Comparison of ENCODE assay signal across 23 cellular contexts in the genomic region with DNA sequence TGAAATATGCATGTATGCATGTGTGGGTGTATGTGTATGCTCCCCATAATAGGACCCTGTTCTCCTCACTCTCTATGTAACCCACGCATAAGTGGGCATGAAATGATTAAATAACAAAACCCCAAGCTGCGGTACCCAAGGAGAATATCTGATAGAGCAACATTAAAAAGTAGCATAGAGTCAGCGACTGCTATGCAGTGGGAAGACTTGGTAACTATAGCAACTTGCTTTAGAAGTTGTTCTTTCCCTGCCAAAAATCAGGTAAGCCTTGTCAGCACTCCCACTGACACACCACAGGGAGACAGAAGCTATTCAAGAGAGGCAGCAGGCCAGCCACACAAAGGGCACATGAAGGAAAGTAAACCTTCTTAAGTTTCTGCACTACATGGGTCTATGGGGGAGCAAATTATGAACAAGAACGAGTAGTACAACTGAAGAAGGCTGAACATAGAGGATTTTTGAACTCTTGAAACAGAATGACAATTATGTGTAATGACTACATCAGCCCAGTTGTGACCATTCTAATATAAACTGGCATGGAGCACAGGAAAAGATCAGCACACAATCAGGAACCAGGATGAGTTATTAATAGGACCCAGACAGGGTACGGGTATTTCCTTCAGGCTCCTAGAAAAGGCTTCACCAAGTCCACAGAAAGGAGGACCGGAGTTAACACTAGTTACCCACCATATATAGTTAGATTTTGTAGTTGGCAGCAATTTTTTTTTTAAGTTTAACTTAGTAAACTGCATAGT.
DNase-seq lines count a peak whose midpoint lies in the region; ATAC-seq and TF ChIP-seq lines count a peak whose summit lies in the region.
"Had no signal": no experiment of that assay in that cellular context is flagged by ENCODE, and none has a peak within 500 bp of the region (broad histone marks: within the 10 kb centered on the region; RNA-seq: fewer than 3 reads in every experiment).

No MANE protein-coding gene starts in this region.

- POLR2A ChIA-PET in MCF 10A (lab: Yijun Ruan, JAX): interaction anchor here (0.6 to 1.2 kb wide), 3 partner anchors 13 to 31 kb away, joined by 3 read pairs; no protein-coding TSS in a partner anchor

- no peaks in the 10 kb centered on the region for H3K27me3 Mint-ChIP-seq in MCF 10A (ENCODE audit: insufficient read depth, unreplicated experiment)

- TF ChIP-seq CTCF in mammary epithelial cell (conservative IDR thresholded peaks at IDR 0.05 in 1 of 2, IDR thresholded peaks at IDR 0.05 in 1 of 2; ENCODE audit: extremely low read depth in 1 of 2, insufficient read depth in 1 of 2, low read depth in 1 of 2, low read length in 2 of 2): no peak
- TF ChIP-seq CTCF in MCF 10A (IDR thresholded peaks at IDR 0.05; ENCODE audit: unreplicated experiment): no peak
- no peak for TF ChIP-seq CTCF in astrocyte of the spinal cord (IDR thresholded peaks at IDR 0.05; ENCODE audit: low read depth, low read length)
- no peak for TF ChIP-seq CTCF in lower lobe of right lung (IDR thresholded peaks at IDR 0.05)

- no peak overlapping the region for H3K27ac ChIP-seq in mammary epithelial cell (ENCODE audit: insufficient read depth, low read depth, low read length)
- no peak overlapping the region for H3K27ac ChIP-seq in lower lobe of right lung
- H3K27ac ChIP-seq: SJCRH30, thyroid gland had no signal

- 22% methylated on average over 6 of the region's 6 CpGs for WGBS in mammary epithelial cell (ENCODE audit: low coverage, missing lambda C conversion rate)

- no peaks in the 10 kb centered on the region for H4K20me1 ChIP-seq in mammary epithelial cell (ENCODE audit: insufficient read depth, low read length)

- H3K4me2 ChIP-seq in mammary epithelial cell (ENCODE audit: insufficient read depth, low read depth, low read length): no peak overlapping the region

- no peaks in the 10 kb centered on the region for H3K36me3 ChIP-seq in mammary epithelial cell (ENCODE audit: insufficient read depth, low read length)
- H3K36me3 ChIP-seq in lower lobe of right lung: no peaks in the 10 kb centered on the region
- H3K36me3 ChIP-seq: SJCRH30, thyroid gland had no signal

- H3K27me3 ChIP-seq in mammary epithelial cell (ENCODE audit: insufficient read depth, low read length): no peaks in the 10 kb centered on the region
- peaks cover 3% of the 10 kb centered on the region for H3K27me3 ChIP-seq in lower lobe of right lung (ENCODE audit: low read depth)
- H3K27me3 ChIP-seq: dorsolateral prefrontal cortex, SJCRH30, thyroid gland had no signal

- peak; percentile 44 to 89 for ATAC-seq in left cardiac atrium
- no peak for ATAC-seq in lower lobe of right lung
- no peak for ATAC-seq in GM21825 (IDR thresholded peaks at IDR 0.05; ENCODE audit: unreplicated experiment)
- ATAC-seq: left lobe of liver had no signal

- H3K4me3 ChIP-seq in mammary epithelial cell (replicated peaks in 1 of 3; ENCODE audit: insufficient read depth in 1 of 3, low read depth in 2 of 3, low read length in 3 of 3) (no peak overlapping the region), astrocyte of the spinal cord (ENCODE audit: low read depth, low read length) (no peak overlapping the region), lower lobe of right lung (no peak overlapping the region)
- H3K4me3 ChIP-seq: dorsolateral prefrontal cortex, SJCRH30, thyroid gland had no signal

- DNase-seq in mammary epithelial cell (peak; percentile 15), MCF 10A (ENCODE audit: unreplicated experiment) (no peak), astrocyte of the spinal cord (ENCODE audit: low read depth, low spot score) (peak; percentile 9), left cardiac atrium (no peak), pons (ENCODE audit: low spot score) (peak; percentile 26), lower lobe of right lung (no peak)
- no peak for DNase-seq in activated T-cell treated with anti-CD3 and anti-CD28 coated beads, Interleukin-2, amount 50 U/mL, for 1 hour
- DNase-seq: activated CD4-positive, CD25-positive, alpha-beta regulatory T cell treated with anti-CD3 and anti-CD28 coated beads, Interleukin-2, amount 50 U/mL, for 72 hours; activated naive CD4-positive, alpha-beta T cell; activated T-cell treated with anti-CD3 and anti-CD28 coated beads, Interleukin-2, amount 50 U/mL, for 48 hours; amniotic stem cell; C1 segment of cervical spinal cord; NCI-H2029 treated with DMSO at 0.1 percent for 48 hours; NCI-H446 treated with DMSO at 0.1 percent for 48 hours; nephron progenitor cell; SJCRH30; thyroid gland had no signal

- intact Hi-C loops in mammary epithelial cell (cut with micrococcal nuclease) (no loop called here), MCF 10A (cut with micrococcal nuclease) (no loop called here), left cardiac atrium (cut with DNase I) (no loop called here), lower lobe of right lung (cut with DNase I) (no loop called here)

- H3K36me3 Mint-ChIP-seq in MCF 10A (ENCODE audit: insufficient read depth, unreplicated experiment): no peaks in the 10 kb centered on the region

- no peaks in the 10 kb centered on the region for H3K9me3 Mint-ChIP-seq in MCF 10A (ENCODE audit: unreplicated experiment)
- H3K9me3 Mint-ChIP-seq: central memory CD8-positive, alpha-beta T cell; nephron progenitor cell; stimulated activated naive CD8-positive, alpha-beta T cell treated with anti-CD3 and anti-CD28 coated beads, Interleukin-15, Interleukin-2, amounts not matched to agents 100 ng/mL and 50 ng/mL, for 24 hours had no signal

- H3K27ac Mint-ChIP-seq in MCF 10A (ENCODE audit: low read depth, unreplicated experiment): no peak overlapping the region
- H3K27ac Mint-ChIP-seq: nephron progenitor cell; progenitor cell of endocrine pancreas; stimulated activated naive CD8-positive, alpha-beta T cell treated with anti-CD3 and anti-CD28 coated beads, Interleukin-15, Interleukin-2, amounts not matched to agents 100 ng/mL and 50 ng/mL, for 24 hours had no signal

- dilution Hi-C loops in mammary epithelial cell (cut with HindIII; ENCODE audit: low sequenced_read_pairs): no loop called here

- no peaks in the 10 kb centered on the region for H3K9me3 ChIP-seq in mammary epithelial cell (replicated peaks; ENCODE audit: insufficient read depth, low read length)
- H3K9me3 ChIP-seq in lower lobe of right lung: no peaks in the 10 kb centered on the region
- H3K9me3 ChIP-seq: SJCRH30, thyroid gland had no signal

- no peaks in the 10 kb centered on the region for H3K79me2 ChIP-seq in mammary epithelial cell (ENCODE audit: insufficient read depth, low read length)

- no peaks in the 10 kb centered on the region for H3K4me1 ChIP-seq in mammary epithelial cell (ENCODE audit: insufficient read depth, low read length)
- H3K4me1 ChIP-seq in lower lobe of right lung: no peaks in the 10 kb centered on the region
- H3K4me1 ChIP-seq: SJCRH30, thyroid gland had no signal

- H3K4me1 Mint-ChIP-seq in MCF 10A (ENCODE audit: insufficient read depth, unreplicated experiment): peaks cover 14% of the 10 kb centered on the region
- H3K4me1 Mint-ChIP-seq: central memory CD8-positive, alpha-beta T cell had no signal

- CTCF ChIA-PET in mammary epithelial cell (lab: Charles Lee; ENCODE audit: low non-redundant PET): no interaction called here
- CTCF ChIA-PET in MCF 10A (lab: Yijun Ruan, JAX): interaction anchor here (0.7 to 1.7 kb wide), 4 partner anchors 15 to 328 kb away, joined by 3 to 7 read pairs (median 4); no protein-coding TSS in a partner anchor

- H3K4me3 Mint-ChIP-seq in MCF 10A (ENCODE audit: unreplicated experiment): no peak overlapping the region
- H3K4me3 Mint-ChIP-seq: central memory CD8-positive, alpha-beta T cell; nephron progenitor cell; stimulated activated naive CD8-positive, alpha-beta T cell treated with anti-CD3 and anti-CD28 coated beads, Interleukin-15, Interleukin-2, amounts not matched to agents 100 ng/mL and 50 ng/mL, for 24 hours had no signal

- H3K9ac ChIP-seq in mammary epithelial cell (ENCODE audit: insufficient read depth, low read length): no peak overlapping the region

- BruUV-seq in mammary epithelial cell (replicated peaks; lab: Mats Ljungman, UMichigan): no TSS peak
- no TSS peak for BruUV-seq in MCF 10A (replicated peaks; lab: Mats Ljungman, UMichigan)

- in situ Hi-C loops in mammary epithelial cell (cut with MboI; ENCODE audit: low sequenced_read_pairs in 2 of 2) (loop anchor here in 1 of 2 donors (25.0 kb wide), 1 partner anchor 319 kb away; no protein-coding TSS in a partner anchor), astrocyte of the spinal cord (cut with HindIII; ENCODE audit: low sequenced_read_pairs) (no loop called here)

- no peak overlapping the region for H2AFZ ChIP-seq in mammary epithelial cell (ENCODE audit: low read depth, low read length)

Comparison
In these comparisons a context has a peak if more than half of its experiments do, and no peak if none do; other contexts are left out.
1. DNase-seq: peak in mammary epithelial cell (single experiment), astrocyte of the spinal cord (single experiment) and pons (single experiment); none in MCF 10A (single experiment), left cardiac atrium (single experiment), lower lobe of right lung (single experiment) and activated T-cell treated with anti-CD3 and anti-CD28 coated beads, Interleukin-2, amount 50 U/mL, for 1 hour (single experiment).
2. ATAC-seq: peak in left cardiac atrium (2 of 2); none in lower lobe of right lung (0 of 2) and GM21825 (single experiment).